21 cellular contexts compared by ENCODE assay signal in genomic region chr14:45946251-45946650, GRCh38.
DNase-seq lines count a peak whose midpoint lies in the region; ATAC-seq and TF ChIP-seq lines count a peak whose summit lies in the region.
"Had no signal": no experiment of that assay in that cellular context is flagged by ENCODE, and none has a peak within 500 bp of the region (broad histone marks: within the 10 kb centered on the region; RNA-seq: fewer than 3 reads in every experiment).

No MANE protein-coding gene starts in this region.

- no peak for TF ChIP-seq CTCF in right lobe of liver (IDR thresholded peaks at IDR 0.05)

- H3K27ac ChIP-seq in SJCRH30 (no peak overlapping the region), right lobe of liver (no peak overlapping the region)
- H3K27ac ChIP-seq: 22Rv1; A549; BLaER1 treated with 17β-estradiol and CSF1 and Interleukin-3, amounts not matched to agents 10 nM and 100 nM; C4-2B had no signal

- H3K36me3 ChIP-seq in SJCRH30, result no peaks in the 10 kb centered on the region
- no peaks in the 10 kb centered on the region for H3K36me3 ChIP-seq in right lobe of liver
- H3K36me3 ChIP-seq: BLaER1 treated with 17β-estradiol and CSF1 and Interleukin-3, amounts not matched to agents 10 nM and 100 nM had no signal

- H3K9me3 ChIP-seq in SJCRH30 (replicated peaks) (no peaks in the 10 kb centered on the region), right lobe of liver (no peaks in the 10 kb centered on the region)
- H3K9me3 ChIP-seq: A549; BLaER1 treated with 17β-estradiol and CSF1 and Interleukin-3, amounts not matched to agents 10 nM and 100 nM had no signal

- 31% methylated on average over 3 of the region's 3 CpGs for WGBS in right lobe of liver (ENCODE audit: insufficient coverage, low coverage, low lambda C conversion rate, missing lambda C conversion rate)

- H3K4me1 ChIP-seq in SJCRH30, result peaks cover 8% of the 10 kb centered on the region
- no peaks in the 10 kb centered on the region for H3K4me1 ChIP-seq in right lobe of liver
- H3K4me1 ChIP-seq: A549; BLaER1 treated with 17β-estradiol and CSF1 and Interleukin-3, amounts not matched to agents 10 nM and 100 nM had no signal

- peak; percentile 14 for DNase-seq in COLO829 (ENCODE audit: low spot score)
- peak; percentile 25 to 71 for DNase-seq in SJCRH30
- peak; percentile 57 for DNase-seq in foreskin melanocyte
- no peak for DNase-seq in NCI-H187 (lab: John Stamatoyannopoulos, UW)
- DNase-seq in right lobe of liver, result no peak
- DNase-seq: AML-193; CD4-positive, alpha-beta T cell; CD8-positive, alpha-beta T cell; COR-L47; DMS 273 treated with DMSO at 0.1 percent for 48 hours; DMS153; DMS53; DMS79; DND-41; EL; GDM1 had no signal

- intact Hi-C loops in right lobe of liver (cut with DNase I), result no loop called here

- H3K27me3 ChIP-seq in SJCRH30 (no peaks in the 10 kb centered on the region), right lobe of liver (no peaks in the 10 kb centered on the region)
- H3K27me3 ChIP-seq: BLaER1 treated with 17β-estradiol and CSF1 and Interleukin-3, amounts not matched to agents 10 nM and 100 nM had no signal

- ATAC-seq in right lobe of liver, result no peak
- ATAC-seq: A549; CD8-positive, alpha-beta T cell; GM12878 had no signal

- no peak for TF ChIP-seq POLR2A in right lobe of liver (IDR thresholded peaks at IDR 0.05)

- H3K4me3 ChIP-seq in SJCRH30, result no peak overlapping the region
- no peak overlapping the region for H3K4me3 ChIP-seq in right lobe of liver
- H3K4me3 ChIP-seq: A549; BLaER1 treated with 17β-estradiol and CSF1 and Interleukin-3, amounts not matched to agents 10 nM and 100 nM; GM12878 had no signal

Comparison
In these comparisons a context has a peak if more than half of its experiments do, and no peak if none do; other contexts are left out.
1. DNase-seq: peak in COLO829 (single experiment), SJCRH30 (2 of 2) and foreskin melanocyte (single experiment); none in NCI-H187 (0 of 2) and right lobe of liver (0 of 3).